8 cellular contexts compared by ENCODE assay signal in the genomic region with DNA sequence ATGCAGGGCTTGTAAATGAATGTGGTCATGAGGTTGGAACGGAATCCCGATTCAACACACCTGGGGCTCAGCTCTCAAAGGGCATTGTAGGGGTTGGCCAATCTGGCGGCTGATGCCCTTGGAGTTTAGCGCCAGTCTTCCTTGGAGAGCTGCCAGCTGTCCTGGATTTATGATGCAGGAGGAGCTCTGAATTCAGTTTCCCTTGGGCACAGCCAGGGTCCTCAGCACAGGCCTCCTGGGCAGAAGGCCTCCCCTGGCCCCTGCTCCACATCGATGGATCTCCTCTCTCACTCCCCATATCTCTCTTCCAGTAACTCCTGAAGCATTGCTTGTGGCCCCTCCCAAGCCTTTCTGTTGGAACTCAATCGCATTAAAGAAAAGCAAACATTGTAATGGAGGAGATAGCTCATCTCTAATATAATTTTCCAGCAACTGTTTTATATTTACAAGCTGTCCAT. TPM values are rescaled to one million over a fixed set of nuclear protein-coding genes. Genes with fewer than 3 reads are reported as not detected.
A peak's percentile ranks its signal among the peaks of the same experiment; 100 is the strongest.
DNase-seq lines count a peak whose midpoint lies in the region; ATAC-seq and TF ChIP-seq lines count a peak whose summit lies in the region.

No MANE protein-coding gene starts in this region.

- no peak for TF ChIP-seq POLR2A in uterus (IDR thresholded peaks at IDR 0.05)

- peak overlapping the region in 1 of 2 donors; percentile 89 for H3K27ac Mint-ChIP-seq in effector memory CD8-positive, alpha-beta T cell

- no peaks in the 10 kb centered on the region for H3K9me3 ChIP-seq in uterus

- no peak overlapping the region for H3K4me3 ChIP-seq in uterus

- H3K4me1 Mint-ChIP-seq in effector memory CD8-positive, alpha-beta T cell (ENCODE audit: low read depth in 2 of 2): peaks cover 21 to 25% of the 10 kb centered on the region in 2 donors

- no peaks in the 10 kb centered on the region for H3K9me3 Mint-ChIP-seq in effector memory CD8-positive, alpha-beta T cell

- TF ChIP-seq CTCF in uterus (IDR thresholded peaks at IDR 0.05) (no peak), GM10266 (IDR thresholded peaks at IDR 0.05; ENCODE audit: control insufficient read depth, insufficient read depth, low read depth, missing control alignments) (no peak)

- peaks cover 6% of the 10 kb centered on the region for H3K36me3 Mint-ChIP-seq in effector memory CD8-positive, alpha-beta T cell (ENCODE audit: insufficient read depth)

- H3K4me3 Mint-ChIP-seq in effector memory CD8-positive, alpha-beta T cell: peak overlapping the region; percentile 80 to 93

- H3K4me1 ChIP-seq in uterus: peaks cover 5 to 9% of the 10 kb centered on the region in 2 donors

- peaks cover 0 to 12% of the 10 kb centered on the region in 2 donors for H3K27me3 Mint-ChIP-seq in effector memory CD8-positive, alpha-beta T cell

- intact Hi-C loops in left cardiac atrium (cut with DNase I): loop anchor here in 1 of 2 donors (5.0 to 10.0 kb wide), 2 partner anchors 51 to 111 kb away; no protein-coding TSS in a partner anchor
- intact Hi-C loops in cardiac septum (cut with DNase I): loop anchor here (5.0 kb wide), 1 partner anchor 46 kb away; no protein-coding TSS in a partner anchor
- intact Hi-C loops in uterus (cut with DNase I; ENCODE audit: low total_unique reads): no loop called here

- H3K36me3 ChIP-seq in uterus: no peaks in the 10 kb centered on the region

- DNase-seq in left cardiac atrium: peak; percentile 31
- DNase-seq in cardiac septum (ENCODE audit: low spot score): no peak
- peak; percentile 73 for DNase-seq in NCI-H82 (lab: John Stamatoyannopoulos, UW)
- no peak for DNase-seq in effector memory CD8-positive, alpha-beta T cell
- DNase-seq in uterus: peak; percentile 40 to 50
- no peak for DNase-seq in GM10266 (ENCODE audit: extremely low spot score)
- no peak for DNase-seq in stimulated activated CD4-positive, alpha-beta T cell treated with anti-CD3 and anti-CD28 coated beads, Interleukin-2, amount 100 ng/mL, for 24 hours

- H3K27me3 ChIP-seq in uterus: no peaks in the 10 kb centered on the region

- ATAC-seq in left cardiac atrium (no peak), GM21786 (IDR thresholded peaks at IDR 0.05; ENCODE audit: unreplicated experiment) (no peak)
- no peak for ATAC-seq in effector memory CD8-positive, alpha-beta T cell (replicated peaks)

- peak overlapping the region in 1 of 2 donors; percentile 64 for H3K27ac ChIP-seq in uterus

RNA-seq across cellular contexts. Expression of gene CYTH3, which starts 1.0 kb away (rescaled TPM):
- total RNA-seq in left cardiac atrium (10 to 100 TPM; 26.4 to 30.2 TPM), cardiac septum (24.9 TPM), uterus (10 to 100 TPM; 14.6 to 47.4 (median 22.8) TPM)

Comparison
In these comparisons a context has a peak if more than half of its experiments do, and no peak if none do; other contexts are left out.
1. DNase-seq: peak in left cardiac atrium (single experiment), NCI-H82 (single experiment) and uterus (2 of 2); none in cardiac septum (single experiment), effector memory CD8-positive, alpha-beta T cell (0 of 3), GM10266 (single experiment) and stimulated activated CD4-positive, alpha-beta T cell treated with anti-CD3 and anti-CD28 coated beads, Interleukin-2, amount 100 ng/mL, for 24 hours (0 of 2).